In the genomic region with DNA sequence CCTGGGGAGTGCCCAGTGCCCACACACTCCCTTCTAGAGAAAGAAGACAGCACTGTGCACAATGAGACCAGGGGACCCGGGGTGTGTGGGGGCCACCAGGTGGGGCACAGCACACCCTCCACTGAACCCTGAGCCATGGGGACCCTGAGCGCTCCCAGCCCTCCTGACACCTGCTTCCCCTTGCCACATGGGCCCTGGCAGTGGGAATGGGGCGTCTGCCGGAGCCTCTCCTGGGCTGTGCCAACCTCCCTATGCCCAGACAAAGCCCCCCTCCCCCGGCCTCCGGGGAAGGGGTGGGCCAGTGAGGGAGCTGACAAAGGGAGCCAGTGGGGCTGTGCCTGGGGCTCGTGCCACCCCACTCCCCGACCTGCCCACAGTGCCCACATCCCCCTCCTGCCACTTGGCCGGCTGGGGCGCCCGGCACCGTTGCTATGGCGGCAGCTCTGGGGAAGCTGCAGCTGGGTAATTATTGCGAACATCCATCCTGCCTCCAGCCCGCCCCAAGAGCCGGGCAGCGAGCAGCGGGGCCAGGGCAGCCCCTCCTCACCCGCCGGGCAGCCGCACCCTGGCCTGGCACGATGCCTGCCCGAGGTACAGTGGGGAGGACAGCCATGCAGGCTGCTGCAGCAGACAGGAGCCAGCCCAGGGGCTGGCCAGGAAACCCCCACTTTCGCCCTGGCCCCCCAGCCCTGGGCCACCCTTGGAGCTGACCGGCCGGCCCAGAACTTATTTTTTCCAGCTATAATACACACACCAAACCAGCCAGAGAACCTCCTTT, we compare ENCODE assay signal across 8 cellular contexts.
DNase-seq lines count a peak whose midpoint lies in the region; ATAC-seq and TF ChIP-seq lines count a peak whose summit lies in the region.

No MANE protein-coding gene starts in this region.

- H3K27me3 Mint-ChIP-seq in effector memory CD8-positive, alpha-beta T cell = peaks cover 6 to 21% of the 10 kb centered on the region in 2 donors

- no peaks in the 10 kb centered on the region for H3K36me3 Mint-ChIP-seq in effector memory CD8-positive, alpha-beta T cell (ENCODE audit: insufficient read depth)

- H3K4me3 ChIP-seq in retinal pigment epithelial cell (ENCODE audit: low read length) = peak overlapping the region; percentile 14

- peak overlapping the region in 1 of 2 donors; percentile 75 for H3K27ac Mint-ChIP-seq in effector memory CD8-positive, alpha-beta T cell

- no peaks in the 10 kb centered on the region for H3K9me3 Mint-ChIP-seq in effector memory CD8-positive, alpha-beta T cell

- peaks cover 0 to 8% of the 10 kb centered on the region in 2 donors for H3K4me1 Mint-ChIP-seq in effector memory CD8-positive, alpha-beta T cell (ENCODE audit: low read depth in 2 of 2)

- ATAC-seq in GM21723 (IDR thresholded peaks at IDR 0.05; ENCODE audit: unreplicated experiment) (peak; percentile 34), HG03342 (IDR thresholded peaks at IDR 0.05; ENCODE audit: unreplicated experiment) (no peak)
- ATAC-seq in effector memory CD8-positive, alpha-beta T cell (replicated peaks) = peak; percentile 69

- DNase-seq in Ammon's horn (ENCODE audit: low spot score) = peak; percentile 77
- peak; percentile 82 for DNase-seq in NCI-H2227 (lab: John Stamatoyannopoulos, UW; ENCODE audit: unreplicated experiment)
- peak in 1 of 3 experiments; percentile 13 for DNase-seq in effector memory CD8-positive, alpha-beta T cell
- peak; percentile 18 for DNase-seq in retinal pigment epithelial cell (ENCODE audit: low read depth)
- DNase-seq in T-helper 1 cell = no peak
- no peak for DNase-seq in activated CD4-positive, alpha-beta T cell treated with anti-CD3 and anti-CD28 coated beads for 1 hour

- no peak for TF ChIP-seq CTCF in retinal pigment epithelial cell (conservative IDR thresholded peaks at IDR 0.05; ENCODE audit: low read depth, low read length)

- H3K4me3 Mint-ChIP-seq in effector memory CD8-positive, alpha-beta T cell = peak overlapping the region; percentile 15 to 60

Comparison
In these comparisons a context has a peak if more than half of its experiments do, and no peak if none do; other contexts are left out.
1. DNase-seq: peak in Ammon's horn (single experiment), NCI-H2227 (single experiment) and retinal pigment epithelial cell (single experiment); none in T-helper 1 cell (0 of 5) and activated CD4-positive, alpha-beta T cell treated with anti-CD3 and anti-CD28 coated beads for 1 hour (single experiment).